Comparison of ENCODE assay signal across 8 cellular contexts in the genomic region with DNA sequence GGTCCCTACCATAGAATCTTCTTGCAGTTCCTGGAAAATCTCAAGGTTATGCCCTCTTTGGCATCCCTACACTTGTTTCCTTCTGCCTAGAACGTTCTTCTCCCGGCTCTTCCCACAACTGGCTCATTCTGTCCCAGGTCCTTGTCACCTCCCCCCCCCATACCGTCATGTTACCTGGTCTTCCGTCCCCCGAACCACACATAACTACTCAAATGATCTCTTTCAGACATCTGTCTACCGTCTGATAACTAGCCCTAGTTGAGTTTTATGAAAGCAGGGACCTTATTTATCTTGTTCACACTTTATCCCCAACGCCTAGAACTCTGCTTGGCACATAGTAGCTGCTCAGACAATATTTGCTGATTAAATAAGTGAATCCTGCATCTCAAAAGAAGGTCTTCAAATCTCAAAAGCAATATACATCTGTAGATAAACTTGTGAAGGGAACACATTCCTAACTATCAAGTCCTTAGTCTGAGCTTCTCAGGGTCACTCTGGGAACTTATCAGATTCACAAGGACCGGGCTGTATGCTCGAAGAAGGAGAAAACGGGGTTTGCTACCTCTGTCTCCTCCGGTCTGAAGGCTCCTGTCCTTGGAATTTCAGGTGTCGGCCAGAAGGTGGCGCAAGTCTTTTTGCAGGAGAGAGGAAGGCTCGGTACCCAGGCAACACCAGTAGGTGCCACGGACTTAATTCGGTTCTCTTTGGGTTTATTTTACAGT. TPM values are rescaled to one million over a fixed set of nuclear protein-coding genes. Genes with fewer than 3 reads are reported as not detected.
DNase-seq lines count a peak whose midpoint lies in the region; ATAC-seq and TF ChIP-seq lines count a peak whose summit lies in the region.

No MANE protein-coding gene starts in this region.

- H3K36me3 ChIP-seq in KMS-11 (ENCODE audit: insufficient read depth) (no peaks in the 10 kb centered on the region), SJSA1 (no peaks in the 10 kb centered on the region), vagina (no peaks in the 10 kb centered on the region)

- peak; percentile 88 for ATAC-seq in GM21576 (IDR thresholded peaks at IDR 0.05; ENCODE audit: unreplicated experiment)

- H3K4me3 ChIP-seq in KMS-11 (IDR thresholded peaks at IDR 0.05; ENCODE audit: insufficient read depth, low read depth, low read length) = no peak overlapping the region
- no peak overlapping the region for H3K4me3 ChIP-seq in SJSA1
- H3K4me3 ChIP-seq in vagina = no peak overlapping the region

- peaks cover 85% of the 10 kb centered on the region for H3K36me3 Mint-ChIP-seq in activated naive CD4-positive, alpha-beta T cell treated with anti-CD3 and anti-CD28 coated beads, Interleukin-2, amount 10 ng/mL, durations not matched to agents 7 days and 5 days
- H3K36me3 Mint-ChIP-seq in glutamatergic neuron (ENCODE audit: unreplicated experiment) = no peaks in the 10 kb centered on the region

- TF ChIP-seq CTCF in KMS-11 (conservative IDR thresholded peaks at IDR 0.05; ENCODE audit: low read depth, low read length) = peak; percentile 63
- TF ChIP-seq CTCF in glutamatergic neuron (IDR thresholded peaks at IDR 0.05; ENCODE audit: partially characterized antibody, unreplicated experiment) = peak; percentile 82
- peak; percentile 25 to 82 (median 77) for TF ChIP-seq CTCF in vagina (IDR thresholded peaks at IDR 0.05)

- H3K79me2 ChIP-seq in KMS-11 (ENCODE audit: insufficient read depth, low read depth) = no peaks in the 10 kb centered on the region

- no peak for TF ChIP-seq POLR2A in vagina (IDR thresholded peaks at IDR 0.05)

- H3K27me3 ChIP-seq in KMS-11 (ENCODE audit: insufficient read depth, low read depth) = no peaks in the 10 kb centered on the region
- peaks cover 27% of the 10 kb centered on the region for H3K27me3 ChIP-seq in SJSA1 (replicated peaks)
- no peaks in the 10 kb centered on the region for H3K27me3 ChIP-seq in vagina

- CTCF ChIA-PET in activated naive CD4-positive, alpha-beta T cell treated with anti-CD3 and anti-CD28 coated beads, Interleukin-2, amount 10 ng/mL, durations not matched to agents 7 days and 5 days (lab: Charles Lee) = interaction anchor here (1.0 to 16.1 kb wide), 11 partner anchors 9 to 86 kb away, joined by 3 to 465 read pairs (median 13); partner anchors contain the start of gene LCP2

- H3K4me2 ChIP-seq in KMS-11 = no peak overlapping the region

- H2AFZ ChIP-seq in KMS-11 (ENCODE audit: low read depth) = no peak overlapping the region; the same call in 1 of the 2 replicates

- no peaks in the 10 kb centered on the region for H3K9me3 Mint-ChIP-seq in activated naive CD4-positive, alpha-beta T cell treated with anti-CD3 and anti-CD28 coated beads, Interleukin-2, amount 10 ng/mL, durations not matched to agents 7 days and 5 days
- peaks cover 4% of the 10 kb centered on the region for H3K9me3 Mint-ChIP-seq in glutamatergic neuron (ENCODE audit: unreplicated experiment)

- H3K9me3 ChIP-seq in SJSA1 (replicated peaks) = no peaks in the 10 kb centered on the region
- no peaks in the 10 kb centered on the region for H3K9me3 ChIP-seq in vagina

- H3K4me1 Mint-ChIP-seq in activated naive CD4-positive, alpha-beta T cell treated with anti-CD3 and anti-CD28 coated beads, Interleukin-2, amount 10 ng/mL, durations not matched to agents 7 days and 5 days = peaks cover 92% of the 10 kb centered on the region
- peaks cover 12% of the 10 kb centered on the region for H3K4me1 Mint-ChIP-seq in glutamatergic neuron (ENCODE audit: low read depth, unreplicated experiment)

- H3K27me3 Mint-ChIP-seq in activated naive CD4-positive, alpha-beta T cell treated with anti-CD3 and anti-CD28 coated beads, Interleukin-2, amount 10 ng/mL, durations not matched to agents 7 days and 5 days = no peaks in the 10 kb centered on the region
- H3K27me3 Mint-ChIP-seq in glutamatergic neuron (ENCODE audit: unreplicated experiment) = peaks cover 2% of the 10 kb centered on the region

- H3K27ac Mint-ChIP-seq in activated naive CD4-positive, alpha-beta T cell treated with anti-CD3 and anti-CD28 coated beads, Interleukin-2, amount 10 ng/mL, durations not matched to agents 7 days and 5 days = peak overlapping the region; percentile 87
- H3K27ac Mint-ChIP-seq in glutamatergic neuron (ENCODE audit: unreplicated experiment) = no peak overlapping the region

- H3K27ac ChIP-seq in KMS-11 = no peak overlapping the region
- H3K27ac ChIP-seq in SJSA1 = no peak overlapping the region
- H3K27ac ChIP-seq in vagina = peak overlapping the region; percentile 58

- H3K9ac ChIP-seq in KMS-11 = no peak overlapping the region

- intact Hi-C loops in vagina (cut with DNase I) = loop anchor here (5.0 to 10.0 kb wide), 2 partner anchors 40 to 157 kb away; no protein-coding TSS in a partner anchor

- H3K4me3 Mint-ChIP-seq in activated naive CD4-positive, alpha-beta T cell treated with anti-CD3 and anti-CD28 coated beads, Interleukin-2, amount 10 ng/mL, durations not matched to agents 7 days and 5 days = peak overlapping the region; percentile 40
- H3K4me3 Mint-ChIP-seq in glutamatergic neuron (ENCODE audit: unreplicated experiment) = no peak overlapping the region

- DNase-seq in DMS53 (lab: John Stamatoyannopoulos, UW) = peak; percentile 69
- peak; percentile 57 to 73 for DNase-seq in SJSA1 (ENCODE audit: low read depth in 1 of 2, low spot score in 2 of 2)
- DNase-seq in activated naive CD4-positive, alpha-beta T cell treated with anti-CD3 and anti-CD28 coated beads, Interleukin-2, amount 10 ng/mL, durations not matched to agents 7 days and 5 days = peak; percentile 87
- peak; percentile 84 for DNase-seq in glutamatergic neuron
- DNase-seq in pulmonary artery endothelial cell (ENCODE audit: low read depth, low spot score) = peak; percentile 50
- DNase-seq in vagina (ENCODE audit: extremely low spot score in 2 of 2) = peak in 1 of 2 donors; percentile 60

- H3K4me1 ChIP-seq in KMS-11 (ENCODE audit: low read depth, poor library complexity, severe bottlenecking) (no peaks in the 10 kb centered on the region), SJSA1 (replicated peaks) (no peaks in the 10 kb centered on the region), vagina (peaks cover 25% of the 10 kb centered on the region)

- H4K20me1 ChIP-seq in KMS-11 (ENCODE audit: insufficient read depth) = no peaks in the 10 kb centered on the region

RNA-seq across cellular contexts. Expression of gene LCP2, which starts 30.0 kb away (rescaled TPM):
- 0.03 TPM in 1 of 2 replicates, not detected in the other for total RNA-seq in SJSA1 (2014; rRNA removed; shearing (Covaris generic))
- not detected for total RNA-seq in glutamatergic neuron (ENCODE audit: unreplicated experiment)
- not detected in 2 replicates for total RNA-seq in pulmonary artery endothelial cell
- 25.5 TPM for total RNA-seq in vagina

RNA-seq across cellular contexts. Expression of gene C5orf58, which starts 34.8 kb away (rescaled TPM):
- not detected in 2 replicates for total RNA-seq in SJSA1 (2014; rRNA removed; shearing (Covaris generic))
- total RNA-seq in glutamatergic neuron (ENCODE audit: unreplicated experiment) (not detected), pulmonary artery endothelial cell (not detected in 2 replicates), vagina (not detected)

Comparison
In these comparisons a context has a peak if more than half of its experiments do, and no peak if none do; other contexts are left out.
1. RNA of gene LCP2, which starts 30.0 kb away (total RNA-seq): 25.5 TPM in vagina (single experiment); 0.03 TPM in SJSA1, not detected in glutamatergic neuron (single experiment) and not detected in pulmonary artery endothelial cell; every median in the first group is over 10 times any median in the second.
2. Peak in every context shown above with its lines, with median percentiles within 50 percentile points of each other: CTCF ChIP-seq.